8 cellular contexts compared by ENCODE assay signal in genomic region chr21:42892582-42892930, GRCh38. TPM values are rescaled to one million over a fixed set of nuclear protein-coding genes. Genes with fewer than 3 reads are reported as not detected.
A peak's percentile ranks its signal among the peaks of the same experiment; 100 is the strongest.
DNase-seq lines count a peak whose midpoint lies in the region; ATAC-seq and TF ChIP-seq lines count a peak whose summit lies in the region.

No MANE protein-coding gene starts in this region.

- CTCF ChIA-PET in CD8-positive, alpha-beta memory T cell (lab: Charles Lee): interaction anchor here (1.1 to 1.6 kb wide), 2 partner anchors 23 to 299 kb away, joined by 3 read pairs; no protein-coding TSS in a partner anchor

- H3K27ac ChIP-seq in CD8-positive, alpha-beta memory T cell (ENCODE audit: low read depth, low read length): peak overlapping the region; percentile 88
- H3K27ac ChIP-seq in liver (ENCODE audit: low read depth in 1 of 2, low read length in 2 of 2): peak overlapping the region; percentile 95 to 96
- peak overlapping the region; percentile 93 to 96 for H3K27ac ChIP-seq in tibial artery

- H3K9ac ChIP-seq in liver (ENCODE audit: low read depth in 1 of 2, low read length in 2 of 2): peak overlapping the region; percentile 87 to 92

- peaks cover 16% of the 10 kb centered on the region for H3K4me1 ChIP-seq in CD8-positive, alpha-beta memory T cell (ENCODE audit: insufficient read depth, low read length)
- H3K4me1 ChIP-seq in liver (ENCODE audit: control insufficient read depth in 4 of 4, insufficient read depth in 4 of 4, low read length in 3 of 4) (peaks cover 0 to 7% (median 5%) of the 10 kb centered on the region in 4 donors), tibial artery (peaks cover 0 to 15% (median 5%) of the 10 kb centered on the region in 4 donors)

- H3K4me3 ChIP-seq in CD8-positive, alpha-beta memory T cell (ENCODE audit: low read length): peak overlapping the region; percentile 82
- H3K4me3 ChIP-seq in astrocyte of the cerebellum (ENCODE audit: low read depth, low read length) (peak overlapping the region; percentile 71), liver (ENCODE audit: low read depth in 1 of 3, low read length in 3 of 3) (peak overlapping the region; percentile 58 to 66 (median 58)), tibial artery (peak overlapping the region; percentile 85 to 94)

- in situ Hi-C loops in astrocyte of the cerebellum (cut with HindIII; ENCODE audit: low sequenced_read_pairs): no loop called here
- in situ Hi-C loops in GM13977 (cut with MboI; ENCODE audit: low pct_unique_long_range_greater_than_20kb, low sequenced_read_pairs, unreplicated experiment): no loop called here

- H3K27me3 Mint-ChIP-seq in CD8-positive, alpha-beta memory T cell: peaks cover 0 to 3% of the 10 kb centered on the region in 2 donors

- no peaks in the 10 kb centered on the region for H3K9me3 ChIP-seq in CD8-positive, alpha-beta memory T cell (ENCODE audit: low read length)
- no peaks in the 10 kb centered on the region for H3K9me3 ChIP-seq in liver (ENCODE audit: control insufficient read depth in 4 of 4, low read length in 3 of 4)
- no peaks in the 10 kb centered on the region for H3K9me3 ChIP-seq in tibial artery

- TF ChIP-seq CTCF in astrocyte of the cerebellum (IDR thresholded peaks at IDR 0.05; ENCODE audit: low read depth, low read length, missing control alignments) (no peak), liver (IDR thresholded peaks at IDR 0.05; ENCODE audit: low read depth, low read length, missing input control) (no peak), tibial artery (IDR thresholded peaks at IDR 0.05) (no peak), GM13977 (IDR thresholded peaks at IDR 0.05; ENCODE audit: extremely low read depth, insufficient read depth, missing control alignments) (no peak)

- DNase-seq in CD8-positive, alpha-beta memory T cell: no peak
- no peak for DNase-seq in astrocyte of the cerebellum (ENCODE audit: low read depth)
- no peak for DNase-seq in tibial artery
- DNase-seq in GM13977 (ENCODE audit: low spot score): no peak
- no peak for DNase-seq in CD1c-positive myeloid dendritic cell (ENCODE audit: extremely low spot score)
- no peak for DNase-seq in NCI-H2227 treated with DMSO at 0.1 percent for 48 hours (lab: John Stamatoyannopoulos, UW)

- POLR2A ChIA-PET in CD8-positive, alpha-beta memory T cell (lab: Charles Lee): interaction anchor here (0.5 to 2.1 kb wide), 6 partner anchors 10 to 82 kb away, joined by 3 to 13 read pairs (median 4); partner anchors contain the start of genes PKNOX1 and WDR4

- intact Hi-C loops in tibial artery (cut with DNase I; ENCODE audit: low total_unique reads): loop anchor here (10.0 kb wide), 1 partner anchor 82 kb away; the partner anchor contains the start of gene PKNOX1

- ATAC-seq in HG03095 (IDR thresholded peaks at IDR 0.05; ENCODE audit: unreplicated experiment): peak; percentile 14

- no peaks in the 10 kb centered on the region for H3K27me3 ChIP-seq in CD8-positive, alpha-beta memory T cell (ENCODE audit: insufficient read depth, low read length, poor library complexity, severe bottlenecking)
- no peaks in the 10 kb centered on the region for H3K27me3 ChIP-seq in liver (ENCODE audit: control insufficient read depth in 4 of 4, insufficient read depth in 4 of 4, low read length in 3 of 4)
- no peaks in the 10 kb centered on the region for H3K27me3 ChIP-seq in tibial artery

- no peak for TF ChIP-seq RAD21 in liver (IDR thresholded peaks at IDR 0.05)

- peaks cover 6% of the 10 kb centered on the region for H3K36me3 ChIP-seq in CD8-positive, alpha-beta memory T cell (ENCODE audit: insufficient read depth, low read length)
- H3K36me3 ChIP-seq in liver (ENCODE audit: control insufficient read depth in 4 of 4, insufficient read depth in 3 of 4, low read depth in 1 of 4, low read length in 3 of 4) (peaks cover 0 to 7% (median 2%) of the 10 kb centered on the region in 4 donors), tibial artery (peaks cover 0 to 13% (median 7%) of the 10 kb centered on the region in 3 donors)

- peaks cover 0 to 11% (median 2%) of the 10 kb centered on the region in 3 donors for H3K36me3 Mint-ChIP-seq in CD8-positive, alpha-beta memory T cell

- 15% methylated on average over 18 of the region's 18 CpGs for WGBS in liver

- peak overlapping the region; percentile 84 to 97 (median 90) for H3K4me3 Mint-ChIP-seq in CD8-positive, alpha-beta memory T cell

- H3K9me3 Mint-ChIP-seq in CD8-positive, alpha-beta memory T cell: no peaks in the 10 kb centered on the region

- peak overlapping the region; percentile 89 to 99 (median 98) for H3K27ac Mint-ChIP-seq in CD8-positive, alpha-beta memory T cell

- peaks cover 12 to 25% (median 13%) of the 10 kb centered on the region in 3 donors for H3K4me1 Mint-ChIP-seq in CD8-positive, alpha-beta memory T cell

TF ChIP-seq in liver, 16 proteins besides CTCF, POLR2A, EP300 and RAD21:
- TF ChIP-seq HNF4A (conservative IDR thresholded peaks at IDR 0.05): no peak
- no peak for TF ChIP-seq EGR1 (IDR thresholded peaks at IDR 0.05; ENCODE audit: low read depth in 2 of 2)
- no peak for TF ChIP-seq NR2F2 (IDR thresholded peaks at IDR 0.05)
- TF ChIP-seq YY1 (IDR thresholded peaks at IDR 0.05): no peak
- no peak for TF ChIP-seq FOXA1 (IDR thresholded peaks at IDR 0.05)
- TF ChIP-seq JUND (IDR thresholded peaks at IDR 0.05): no peak
TF ChIP-seq in liver: peak in this region for 0.

RNA-seq across cellular contexts. Expression of gene NDUFV3, which starts 0.6 kb away (rescaled TPM):
- 10 to 100 TPM; 36.6 to 36.8 TPM for total RNA-seq in CD8-positive, alpha-beta memory T cell
- 20.3 TPM for polyA plus RNA-seq in CD8-positive, alpha-beta memory T cell
- 10 to 100 TPM; 18.5 to 31.3 TPM for total RNA-seq in liver
- polyA plus RNA-seq in liver: 10 to 100 TPM; 15.8 to 25.3 TPM

RNA-seq across cellular contexts. Expression of gene WDR4, which starts 13.2 kb away (rescaled TPM):
- total RNA-seq in CD8-positive, alpha-beta memory T cell: 10 to 100 TPM; 53.7 to 54.9 TPM
- 8.0 TPM for polyA plus RNA-seq in CD8-positive, alpha-beta memory T cell
- total RNA-seq in liver: 10 to 100 TPM in 1 of 2 donors, 1 to 10 TPM in 1; 9.2 to 12.9 TPM
- 1 to 10 TPM; 4.6 to 9.3 TPM for polyA plus RNA-seq in liver

RNA-seq across cellular contexts. Expression of gene ERVH48-1, which starts 32.9 kb away (rescaled TPM):
- total RNA-seq in CD8-positive, alpha-beta memory T cell: not detected
- polyA plus RNA-seq in CD8-positive, alpha-beta memory T cell: not detected
- under 1 TPM in 1 of 2 donors, not detected in 1; 0.19 TPM for total RNA-seq in liver
- polyA plus RNA-seq in liver: under 1 TPM in 1 of 2 donors, not detected in 1; 0.03 TPM
